In the genomic region with DNA sequence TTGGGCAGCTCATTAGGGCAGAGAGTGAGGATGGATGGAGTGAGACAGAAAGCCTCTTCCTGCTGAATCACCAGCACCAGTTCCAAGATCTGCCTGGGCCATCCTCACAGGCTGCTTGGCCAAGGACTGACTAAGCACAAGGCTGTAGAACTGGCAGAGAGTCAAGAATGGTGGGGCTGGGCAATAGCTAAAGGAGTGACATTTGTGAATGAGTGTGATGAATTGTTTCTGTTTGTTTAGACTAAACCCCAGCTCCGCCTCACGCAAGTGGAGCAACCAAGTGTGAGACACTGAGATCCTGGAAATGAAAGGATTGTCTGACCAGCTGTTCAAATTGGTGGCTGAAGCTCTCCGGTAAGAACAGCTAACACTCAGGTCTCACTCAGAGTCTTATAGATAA, we compare ENCODE assay signal across 1 cellular context.
TF ChIP-seq lines count a peak whose summit lies in the region.

No MANE protein-coding gene starts in this region.

TF ChIP-seq in WTC11, 78 proteins besides CTCF, POLR2A, EP300 and RAD21 (continued from another document):
- TF ChIP-seq, protein P1, sequence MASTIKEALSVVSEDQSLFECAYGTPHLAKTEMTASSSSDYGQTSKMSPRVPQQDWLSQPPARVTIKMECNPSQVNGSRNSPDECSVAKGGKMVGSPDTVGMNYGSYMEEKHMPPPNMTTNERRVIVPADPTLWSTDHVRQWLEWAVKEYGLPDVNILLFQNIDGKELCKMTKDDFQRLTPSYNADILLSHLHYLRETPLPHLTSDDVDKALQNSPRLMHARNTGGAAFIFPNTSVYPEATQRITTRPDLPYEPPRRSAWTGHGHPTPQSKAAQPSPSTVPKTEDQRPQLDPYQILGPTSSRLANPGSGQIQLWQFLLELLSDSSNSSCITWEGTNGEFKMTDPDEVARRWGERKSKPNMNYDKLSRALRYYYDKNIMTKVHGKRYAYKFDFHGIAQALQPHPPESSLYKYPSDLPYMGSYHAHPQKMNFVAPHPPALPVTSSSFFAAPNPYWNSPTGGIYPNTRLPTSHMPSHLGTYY (CRISPR knock-in tag; IDR thresholded peaks at IDR 0.05): no peak
- TF ChIP-seq FOXP4 (CRISPR knock-in tag; IDR thresholded peaks at IDR 0.05): no peak
- no peak for TF ChIP-seq NR3C1 (CRISPR knock-in tag; conservative IDR thresholded peaks at IDR 0.05; ENCODE audit: low read depth)
- TF ChIP-seq TP53 (CRISPR knock-in tag; IDR thresholded peaks at IDR 0.05): no peak
